Comparison of ENCODE assay signal across 19 cellular contexts in genomic region chr6:14126250-14126649, GRCh38. TPM values are rescaled to one million over a fixed set of nuclear protein-coding genes. Genes with fewer than 3 reads are reported as not detected.
DNase-seq lines count a peak whose midpoint lies in the region; ATAC-seq and TF ChIP-seq lines count a peak whose summit lies in the region.
"Had no signal": no experiment of that assay in that cellular context is flagged by ENCODE, and none has a peak within 500 bp of the region (broad histone marks: within the 10 kb centered on the region; RNA-seq: fewer than 3 reads in every experiment).

No MANE protein-coding gene starts in this region.

- no peak overlapping the region for H3K9ac ChIP-seq in OCI-LY3 (ENCODE audit: low read length)
- H3K9ac ChIP-seq: BLaER1 treated with 17β-estradiol and CSF1 and Interleukin-3, amounts not matched to agents 10 nM and 100 nM; SK-N-SH had no signal

- DNase-seq in AG10803 (ENCODE audit: low read depth): peak; percentile 22
- DNase-seq in G401 (ENCODE audit: low spot score): peak; percentile 80
- DNase-seq in cerebellum (ENCODE audit: low spot score): peak; percentile 69
- no peak for DNase-seq in NCI-H2227 treated with DMSO at 0.1 percent for 48 hours (lab: John Stamatoyannopoulos, UW)
- DNase-seq in COLO668 (lab: John Stamatoyannopoulos, UW; ENCODE audit: unreplicated experiment): no peak
- DNase-seq: GF-D8, KG1, MV-4-11, NCI-H1417, NCI-H1930, NCI-H748 treated with DMSO at 0.1 percent for 48 hours, OCI-M1, Right ventricle myocardium superior, SK-N-SH, T-cell had no signal

- H4K20me1 ChIP-seq in OCI-LY3 (ENCODE audit: insufficient read depth, low read length): peaks cover 100% of the 10 kb centered on the region

- no peaks in the 10 kb centered on the region for H3K9me3 ChIP-seq in OCI-LY3 (ENCODE audit: insufficient read depth, low read length)
- H3K9me3 ChIP-seq: BLaER1 treated with 17β-estradiol and CSF1 and Interleukin-3, amounts not matched to agents 10 nM and 100 nM; SK-N-SH had no signal

- H3K27ac ChIP-seq in OCI-LY3 (ENCODE audit: low read length): peak overlapping the region; percentile 93

- peaks cover 78% of the 10 kb centered on the region for H3K4me1 ChIP-seq in OCI-LY3 (ENCODE audit: low read length)

- ATAC-seq in SK-N-SH treated with all-trans-retinoic acid at 6 μM for 48 hours: no peak
- no peak for ATAC-seq in HG03175 (IDR thresholded peaks at IDR 0.05; ENCODE audit: unreplicated experiment)
- ATAC-seq: T-cell had no signal

- no peak overlapping the region for H2AFZ ChIP-seq in OCI-LY3 (ENCODE audit: low read depth, low read length)

- in situ Hi-C loops in G401 (cut with HindIII; ENCODE audit: low sequenced_read_pairs): no loop called here

- no peaks in the 10 kb centered on the region for H3K27me3 ChIP-seq in OCI-LY3 (ENCODE audit: low read depth, low read length)
- H3K27me3 ChIP-seq: BLaER1 treated with 17β-estradiol and CSF1 and Interleukin-3, amounts not matched to agents 10 nM and 100 nM had no signal

- TF ChIP-seq CTCF in AG10803 (conservative IDR thresholded peaks at IDR 0.05; ENCODE audit: low read length): no peak
- TF ChIP-seq CTCF in OCI-LY3 (IDR thresholded peaks at IDR 0.05; ENCODE audit: low read depth, low read length): no peak

- H3K4me3 ChIP-seq in AG10803 (ENCODE audit: low read length) (no peak overlapping the region), OCI-LY3 (ENCODE audit: low read length) (peak overlapping the region; percentile 100; the same call in 1 of the 2 replicates)
- H3K4me3 ChIP-seq: BLaER1 treated with 17β-estradiol and CSF1 and Interleukin-3, amounts not matched to agents 10 nM and 100 nM had no signal

- peak overlapping the region; percentile 96 for H3K4me2 ChIP-seq in OCI-LY3 (ENCODE audit: low read length)
- H3K4me2 ChIP-seq: SK-N-SH had no signal

- H3K36me3 ChIP-seq in OCI-LY3 (replicated peaks; ENCODE audit: low read depth, low read length): peaks cover 91% of the 10 kb centered on the region

- peaks cover 100% of the 10 kb centered on the region for H3K79me2 ChIP-seq in OCI-LY3 (ENCODE audit: low read length)

TF ChIP-seq in SK-N-SH treated with all-trans-retinoic acid at 6 μM for 48 hours, 23 proteins besides CTCF, POLR2A, EP300 and RAD21:
- TF ChIP-seq TOX (CRISPR knock-in tag; IDR thresholded peaks at IDR 0.05; ENCODE audit: borderline replicate concordance) (no peak), ZC3H10 (CRISPR knock-in tag; IDR thresholded peaks at IDR 0.05) (no peak), ZNF8 (CRISPR knock-in tag; IDR thresholded peaks at IDR 0.05) (no peak), ZNF565 (CRISPR knock-in tag; conservative IDR thresholded peaks at IDR 0.05; ENCODE audit: low read depth) (no peak), OSR1 (CRISPR knock-in tag; IDR thresholded peaks at IDR 0.05) (no peak), ESRRG (CRISPR knock-in tag; IDR thresholded peaks at IDR 0.05) (no peak), ZFP3 (CRISPR knock-in tag; IDR thresholded peaks at IDR 0.05) (no peak), PATZ1 (CRISPR knock-in tag; IDR thresholded peaks at IDR 0.05; ENCODE audit: borderline replicate concordance) (no peak)

RNA-seq across cellular contexts. Expression of gene CD83, which starts 8.7 kb away (rescaled TPM):
- 0.12 and 0.14 TPM in 2 replicates for total RNA-seq in G401 (2014; rRNA removed; shearing (Covaris generic))
- 19.7 TPM for total RNA-seq in cerebellum

Comparison
In these comparisons a context has a peak if more than half of its experiments do, and no peak if none do; other contexts are left out.
1. DNase-seq: peak in AG10803 (single experiment), G401 (single experiment) and cerebellum (single experiment); none in NCI-H2227 treated with DMSO at 0.1 percent for 48 hours (single experiment) and COLO668 (single experiment).
2. RNA of gene CD83, which starts 8.7 kb away (total RNA-seq): 19.7 TPM in cerebellum (single experiment); 0.12 to 0.14 TPM in G401; every median in the first group is over 10 times any median in the second.